ENCODE assay signal across 30 cellular contexts in genomic region chr16:15401972-15402371, GRCh38. TPM values are rescaled to one million over a fixed set of nuclear protein-coding genes. Genes with fewer than 3 reads are reported as not detected.
"Had no signal": no experiment of that assay in that cellular context is flagged by ENCODE, and none has a peak within 500 bp of the region (broad histone marks: within the 10 kb centered on the region; RNA-seq: fewer than 3 reads in every experiment).

No MANE protein-coding gene starts in this region.

- H3K4me3 Mint-ChIP-seq: naive thymus-derived CD8-positive, alpha-beta T cell; natural killer cell treated with Interleukin-12 subunit alpha and Interleukin-12 subunit beta and Interleukin-15 and Interleukin-18, amount 100 ng/mL, for 72 hours; nephron progenitor cell; neural crest cell; stimulated activated memory B cell treated with anti-CD40 and anti-IgM and Interleukin-4, amounts not matched to agents 10 μg/mL and 1 μg/mL and 100 μg/mL, for 72 hours; stimulated activated naive CD8-positive, alpha-beta T cell treated with anti-CD3 and anti-CD28 coated beads, Interleukin-15, amount 100 ng/mL, for 72 hours; type B pancreatic cell had no signal

- H3K9me3 Mint-ChIP-seq: naive thymus-derived CD8-positive, alpha-beta T cell; natural killer cell treated with Interleukin-12 subunit alpha and Interleukin-12 subunit beta and Interleukin-15 and Interleukin-18, amount 100 ng/mL, for 72 hours; nephron progenitor cell; neural crest cell; stimulated activated memory B cell treated with anti-CD40 and anti-IgM and Interleukin-4, amounts not matched to agents 10 μg/mL and 1 μg/mL and 100 μg/mL, for 72 hours; stimulated activated naive CD8-positive, alpha-beta T cell treated with anti-CD3 and anti-CD28 coated beads, Interleukin-15, amount 100 ng/mL, for 72 hours; type B pancreatic cell had no signal

- FAIRE-seq: pancreas had no signal

- H3K4me2 ChIP-seq: smooth muscle cell had no signal

- H3K27ac Mint-ChIP-seq: naive thymus-derived CD8-positive, alpha-beta T cell; natural killer cell treated with Interleukin-12 subunit alpha and Interleukin-12 subunit beta and Interleukin-15 and Interleukin-18, amount 100 ng/mL, for 72 hours; nephron progenitor cell; stimulated activated naive CD8-positive, alpha-beta T cell treated with anti-CD3 and anti-CD28 coated beads, Interleukin-15, amount 100 ng/mL, for 72 hours; type B pancreatic cell had no signal

- H3K4me1 Mint-ChIP-seq: naive thymus-derived CD8-positive, alpha-beta T cell; stimulated activated naive CD8-positive, alpha-beta T cell treated with anti-CD3 and anti-CD28 coated beads, Interleukin-15, amount 100 ng/mL, for 72 hours had no signal

- H3K36me3 Mint-ChIP-seq: naive thymus-derived CD8-positive, alpha-beta T cell; natural killer cell treated with Interleukin-12 subunit alpha and Interleukin-12 subunit beta and Interleukin-15 and Interleukin-18, amount 100 ng/mL, for 72 hours; stimulated activated memory B cell treated with anti-CD40 and anti-IgM and Interleukin-4, amounts not matched to agents 10 μg/mL and 1 μg/mL and 100 μg/mL, for 72 hours; type B pancreatic cell had no signal

- H3K36me3 ChIP-seq: neutrophil, prostate gland, spleen, suprapubic skin, transverse colon, upper lobe of right lung, uterus had no signal

- H3K27ac ChIP-seq: neutrophil, pancreas, prostate gland, skin epidermis, spleen, suprapubic skin, testis, tibial artery, transverse colon, upper lobe of right lung, uterus had no signal

- H3K27me3 ChIP-seq: pancreas, spleen, suprapubic skin, testis, tibial artery, transverse colon, upper lobe of right lung, uterus had no signal

- H3K4me3 ChIP-seq: pancreas, prostate gland, skin epidermis, smooth muscle cell, spleen, suprapubic skin, testis, tibial artery, transverse colon, upper lobe of right lung, uterus had no signal

- H3K27me3 Mint-ChIP-seq: stimulated activated memory B cell treated with anti-CD40 and anti-IgM and Interleukin-4, amounts not matched to agents 10 μg/mL and 1 μg/mL and 100 μg/mL, for 72 hours; type B pancreatic cell had no signal

- H3K9me3 ChIP-seq: neutrophil, pancreas, prostate gland, spleen, suprapubic skin, testis, tibial artery, transverse colon, upper lobe of right lung, uterus had no signal

- DNase-seq: naive thymus-derived CD8-positive, alpha-beta T cell; nephron progenitor cell; nucleus accumbens; pancreas; right cardiac atrium; spleen; stimulated activated CD4-positive, alpha-beta T cell treated with anti-CD3 and anti-CD28 coated beads, Interleukin-12 subunit alpha, Interleukin-12 subunit beta, amount 100 ng/mL, for 4 hours; stimulated activated CD4-positive, alpha-beta T cell treated with anti-CD3 and anti-CD28 coated beads, Interleukin-1b, Interleukin-23, amount 100 ng/mL, for 48 hours; stimulated activated CD4-positive, alpha-beta T cell treated with anti-CD3 and anti-CD28 coated beads, Interleukin-4, amount 100 ng/mL, for 1 hour; stimulated activated CD4-positive, alpha-beta T cell treated with anti-CD3 and anti-CD28 coated beads, Interleukin-4, amount 100 ng/mL, for 4 hours; stimulated activated CD8-positive, alpha-beta memory T cell treated with anti-CD3 and anti-CD28 coated beads, Interleukin-4, amount 100 ng/mL, for 48 hours; stimulated activated naive CD4-positive, alpha-beta T cell; stimulated activated naive CD8-positive, alpha-beta T cell treated with anti-CD3 and anti-CD28 coated beads, Interleukin-15, amount 100 ng/mL, for 72 hours; stimulated activated naive CD8-positive, alpha-beta T cell treated with anti-CD3 and anti-CD28 coated beads, Interleukin-15, Interleukin-2, amounts not matched to agents 100 U/mL and 50 U/mL, for 24 hours; substantia nigra; testis; tibial artery; transverse colon; upper lobe of right lung; uterus had no signal

- H3K4me1 ChIP-seq: prostate gland, tibial artery, transverse colon, upper lobe of right lung, uterus had no signal

- ATAC-seq: naive thymus-derived CD8-positive, alpha-beta T cell; natural killer cell treated with Interleukin-12 subunit alpha and Interleukin-12 subunit beta and Interleukin-15 and Interleukin-18, amount 100 ng/mL, for 72 hours; pancreas; right cardiac atrium; sciatic nerve; stimulated activated memory B cell treated with anti-CD40 and anti-IgM and Interleukin-4, amounts not matched to agents 10 μg/mL and 1 μg/mL and 100 μg/mL, for 72 hours; stimulated activated naive CD8-positive, alpha-beta T cell treated with anti-CD3 and anti-CD28 coated beads, Interleukin-15, amount 100 ng/mL, for 72 hours; stimulated activated naive CD8-positive, alpha-beta T cell treated with anti-CD3 and anti-CD28 coated beads, Interleukin-15, Interleukin-2, amounts not matched to agents 100 U/mL and 50 U/mL, for 24 hours; upper lobe of right lung had no signal

RNA-seq across cellular contexts. Expression of gene MPV17L, which starts 6.4 kb away (rescaled TPM):
- total RNA-seq: naive thymus-derived CD8-positive, alpha-beta T cell; smooth muscle cell had no signal
- polyA plus RNA-seq: naive thymus-derived CD8-positive, alpha-beta T cell; smooth muscle cell had no signal

RNA-seq across cellular contexts. Expression of gene NPIPA5, which starts 23.9 kb away (rescaled TPM):
- total RNA-seq: smooth muscle cell had no signal
